In the genomic region with DNA sequence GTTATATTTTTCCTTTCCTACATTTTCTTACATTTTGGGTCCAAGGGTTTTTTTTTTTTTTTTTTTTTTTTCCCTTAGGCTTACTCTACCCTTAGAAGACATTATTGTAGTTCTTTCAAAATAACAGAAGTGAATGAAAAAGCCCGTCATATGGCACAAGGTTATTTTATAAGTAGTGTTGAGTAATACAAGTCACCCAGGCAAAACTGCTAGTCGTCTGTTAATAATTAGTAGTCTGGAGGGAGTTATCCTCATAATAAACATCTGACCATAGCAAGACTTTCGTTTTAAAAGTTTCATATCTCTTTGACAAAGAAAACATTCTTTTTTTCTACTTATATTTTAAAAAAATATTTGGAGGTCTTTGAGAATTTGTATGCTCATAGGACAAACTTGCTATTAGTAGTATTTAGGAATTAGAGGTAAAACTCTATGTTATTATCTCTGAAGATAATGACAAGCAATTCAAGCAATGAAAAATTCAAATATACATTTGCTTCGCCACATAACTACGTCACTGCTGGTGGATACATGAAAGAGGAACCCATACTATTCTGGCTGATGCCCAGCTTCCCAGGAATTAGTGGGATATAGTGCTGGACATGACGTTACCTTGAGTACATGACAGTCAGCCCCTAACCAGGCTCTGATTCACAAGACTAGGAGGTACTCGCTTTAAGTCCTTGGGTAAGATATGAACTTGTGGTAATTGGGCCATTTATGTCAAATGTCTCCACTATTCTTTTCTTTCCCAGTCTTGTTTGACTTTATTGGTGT, we compare ENCODE assay signal across 24 cellular contexts.
DNase-seq lines count a peak whose midpoint lies in the region; ATAC-seq and TF ChIP-seq lines count a peak whose summit lies in the region.
"Had no signal": no experiment of that assay in that cellular context is flagged by ENCODE, and none has a peak within 500 bp of the region (broad histone marks: within the 10 kb centered on the region; RNA-seq: fewer than 3 reads in every experiment).

No MANE protein-coding gene starts in this region.

- no peak for TF ChIP-seq CTCF in IMR-90 (conservative IDR thresholded peaks at IDR 0.05; ENCODE audit: low read depth, low read length)

- H2BK5ac ChIP-seq in IMR-90 (ENCODE audit: low read depth, low read length, poor library complexity, severe bottlenecking), result no peak overlapping the region

- no peaks in the 10 kb centered on the region for H3K9me1 ChIP-seq in IMR-90 (ENCODE audit: insufficient read depth, low read length)

- no peak overlapping the region for H4K5ac ChIP-seq in IMR-90 (ENCODE audit: low read depth, low read length)

- H3K9me3 Mint-ChIP-seq in activated CD8-positive, alpha-beta memory T cell treated with anti-CD3 and anti-CD28 coated beads, Interleukin-2, amount 10 ng/mL, durations not matched to agents 7 days and 5 days (ENCODE audit: low read depth), result no peaks in the 10 kb centered on the region
- H3K9me3 Mint-ChIP-seq: activated naive CD8-positive, alpha-beta T cell treated with anti-CD3 and anti-CD28 coated beads, Interleukin-2, amount 10 ng/mL, durations not matched to agents 7 days and 5 days; brain; effector memory CD8-positive, alpha-beta T cell had no signal

- no peak for TF ChIP-seq RAD21 in IMR-90 (IDR thresholded peaks at IDR 0.05; ENCODE audit: low read length)

- no peak overlapping the region for H3K9ac ChIP-seq in IMR-90 (ENCODE audit: low read depth, low read length)

- no peaks in the 10 kb centered on the region for H3K36me3 ChIP-seq in IMR-90 (ENCODE audit: control insufficient read depth, insufficient read depth, low read length)
- H3K36me3 ChIP-seq: HAP-1, neutrophil had no signal

- BruUV-seq in IMR-90 (replicated peaks; lab: Mats Ljungman, UMichigan), result no TSS peak

- H2BK120ac ChIP-seq in IMR-90 (ENCODE audit: low read depth, low read length), result no peak overlapping the region

- H3K56ac ChIP-seq in IMR-90 (ENCODE audit: extremely low read depth, insufficient read depth, low read length), result no peak overlapping the region

- intact Hi-C loops in IMR-90 (cut with micrococcal nuclease), result no loop called here

- no peaks in the 10 kb centered on the region for H3K4me1 Mint-ChIP-seq in activated CD8-positive, alpha-beta memory T cell treated with anti-CD3 and anti-CD28 coated beads, Interleukin-2, amount 10 ng/mL, durations not matched to agents 7 days and 5 days
- H3K4me1 Mint-ChIP-seq: activated naive CD8-positive, alpha-beta T cell treated with anti-CD3 and anti-CD28 coated beads, Interleukin-2, amount 10 ng/mL, durations not matched to agents 7 days and 5 days; activated T-helper 17 cell treated with anti-CD3 and anti-CD28 coated beads, Interleukin-2, amount 50 U/mL, for 72 hours; brain had no signal

- no peak overlapping the region for H4K91ac ChIP-seq in IMR-90 (ENCODE audit: insufficient read depth, low read depth, low read length)

- peak; percentile 2 for DNase-seq in NCI-H82 (lab: John Stamatoyannopoulos, UW)
- DNase-seq in NCI-H82 treated with DMSO at 0.1 percent for 48 hours (lab: John Stamatoyannopoulos, UW; ENCODE audit: unreplicated experiment), result no peak
- peak; percentile 25 for DNase-seq in IMR-90
- DNase-seq in fibroblast of peridontal ligament (ENCODE audit: extremely low read depth), result peak; percentile 17
- no peak for DNase-seq in SKM-1 (lab: John Stamatoyannopoulos, UW; ENCODE audit: unreplicated experiment)
- DNase-seq in NCI-H1436 treated with DMSO at 0.1 percent for 48 hours (lab: John Stamatoyannopoulos, UW), result no peak
- no peak for DNase-seq in activated CD8-positive, alpha-beta memory T cell treated with anti-CD3 and anti-CD28 coated beads, Interleukin-2, amount 10 ng/mL, durations not matched to agents 7 days and 5 days
- DNase-seq: activated CD4-positive, alpha-beta T cell treated with anti-CD3 and anti-CD28 coated beads for 48 hours; activated naive CD8-positive, alpha-beta T cell treated with anti-CD3 and anti-CD28 coated beads, Interleukin-2, amount 10 ng/mL, durations not matched to agents 7 days and 5 days; effector memory CD8-positive, alpha-beta T cell; GF-D8; NCI-H1092 treated with DMSO at 0.1 percent for 48 hours; NCI-H524 treated with DMSO at 0.1 percent for 48 hours; OCI-M1; SHP77 treated with DMSO at 0.1 percent for 48 hours; stimulated activated CD4-positive, alpha-beta T cell treated with anti-CD3 and anti-CD28 coated beads, Interleukin-12 subunit alpha, Interleukin-12 subunit beta, amount 100 ng/mL, for 4 hours; substantia nigra; T-helper 1 cell had no signal

- H3K4me2 ChIP-seq in IMR-90 (ENCODE audit: low read depth, low read length), result no peak overlapping the region
- H3K4me2 ChIP-seq: hepatocyte had no signal

- CTCF ChIA-PET in IMR-90 (lab: Yijun Ruan, JAX), result no interaction called here
- CTCF ChIA-PET in activated CD8-positive, alpha-beta memory T cell treated with anti-CD3 and anti-CD28 coated beads, Interleukin-2, amount 10 ng/mL, durations not matched to agents 7 days and 5 days (lab: Charles Lee), result no interaction called here

- H3K14ac ChIP-seq in IMR-90 (replicated peaks; ENCODE audit: low read depth, low read length), result no peak overlapping the region

- ATAC-seq in IMR-90 (ENCODE audit: low read depth) (no peak), HG02852 (IDR thresholded peaks at IDR 0.05; ENCODE audit: unreplicated experiment) (no peak)
- ATAC-seq in activated CD8-positive, alpha-beta memory T cell treated with anti-CD3 and anti-CD28 coated beads, Interleukin-2, amount 10 ng/mL, durations not matched to agents 7 days and 5 days, result no peak
- ATAC-seq: activated T-helper 17 cell treated with anti-CD3 and anti-CD28 coated beads, Interleukin-2, amount 50 U/mL, for 72 hours; effector memory CD8-positive, alpha-beta T cell had no signal

- TF ChIP-seq POLR2A in IMR-90 (IDR thresholded peaks at IDR 0.05; ENCODE audit: low read depth, low read length), result no peak

- H2AFZ ChIP-seq in IMR-90 (replicated peaks; ENCODE audit: low read length, poor library complexity), result no peak overlapping the region
- H2AFZ ChIP-seq: hepatocyte had no signal

- no peak overlapping the region for H3K27ac Mint-ChIP-seq in activated CD8-positive, alpha-beta memory T cell treated with anti-CD3 and anti-CD28 coated beads, Interleukin-2, amount 10 ng/mL, durations not matched to agents 7 days and 5 days
- H3K27ac Mint-ChIP-seq: activated naive CD8-positive, alpha-beta T cell treated with anti-CD3 and anti-CD28 coated beads, Interleukin-2, amount 10 ng/mL, durations not matched to agents 7 days and 5 days; activated T-helper 17 cell treated with anti-CD3 and anti-CD28 coated beads, Interleukin-2, amount 50 U/mL, for 72 hours; brain; effector memory CD8-positive, alpha-beta T cell had no signal

- dilution Hi-C loops in IMR-90 (cut with HindIII; ENCODE audit: low sequenced_read_pairs, unreplicated experiment), result no loop called here

- H3K79me1 ChIP-seq in IMR-90 (ENCODE audit: low read depth in 1 of 2, low read length in 2 of 2), result no peaks in the 10 kb centered on the region

- H3K27me3 Mint-ChIP-seq in activated CD8-positive, alpha-beta memory T cell treated with anti-CD3 and anti-CD28 coated beads, Interleukin-2, amount 10 ng/mL, durations not matched to agents 7 days and 5 days, result no peaks in the 10 kb centered on the region
- H3K27me3 Mint-ChIP-seq: activated naive CD8-positive, alpha-beta T cell treated with anti-CD3 and anti-CD28 coated beads, Interleukin-2, amount 10 ng/mL, durations not matched to agents 7 days and 5 days; activated T-helper 17 cell treated with anti-CD3 and anti-CD28 coated beads, Interleukin-2, amount 50 U/mL, for 72 hours; brain; effector memory CD8-positive, alpha-beta T cell had no signal

- H2BK20ac ChIP-seq in IMR-90 (ENCODE audit: low read depth, low read length), result no peak overlapping the region

- H3K36me3 Mint-ChIP-seq in activated CD8-positive, alpha-beta memory T cell treated with anti-CD3 and anti-CD28 coated beads, Interleukin-2, amount 10 ng/mL, durations not matched to agents 7 days and 5 days, result no peaks in the 10 kb centered on the region
- H3K36me3 Mint-ChIP-seq: activated naive CD8-positive, alpha-beta T cell treated with anti-CD3 and anti-CD28 coated beads, Interleukin-2, amount 10 ng/mL, durations not matched to agents 7 days and 5 days had no signal

- H3K23ac ChIP-seq in IMR-90 (ENCODE audit: low read depth, low read length), result no peak overlapping the region

- no peak overlapping the region for H2AK9ac ChIP-seq in IMR-90 (replicated peaks; ENCODE audit: low read depth, low read length, poor library complexity)

- no peak overlapping the region for H3K4ac ChIP-seq in IMR-90 (ENCODE audit: low read depth, low read length)

- no CpG with 5 or more reads among the region's 7 CpGs for WGBS in IMR-90 (ENCODE audit: extremely low coverage in 2 of 2, insufficient read length in 1 of 2), 2 experiments

- no peak overlapping the region for H3K18ac ChIP-seq in IMR-90 (ENCODE audit: low read depth, low read length)

- H4K20me1 ChIP-seq in IMR-90 (ENCODE audit: insufficient read depth, low read length), result no peaks in the 10 kb centered on the region

- no peak overlapping the region for H4K8ac ChIP-seq in IMR-90 (ENCODE audit: low read depth in 2 of 2, low read length in 2 of 2)

- no peak overlapping the region for H3K4me3 Mint-ChIP-seq in activated CD8-positive, alpha-beta memory T cell treated with anti-CD3 and anti-CD28 coated beads, Interleukin-2, amount 10 ng/mL, durations not matched to agents 7 days and 5 days
- H3K4me3 Mint-ChIP-seq: activated naive CD8-positive, alpha-beta T cell treated with anti-CD3 and anti-CD28 coated beads, Interleukin-2, amount 10 ng/mL, durations not matched to agents 7 days and 5 days; activated T-helper 17 cell treated with anti-CD3 and anti-CD28 coated beads, Interleukin-2, amount 50 U/mL, for 72 hours; brain; effector memory CD8-positive, alpha-beta T cell had no signal

- no peaks in the 10 kb centered on the region for H3K4me1 ChIP-seq in IMR-90 (ENCODE audit: control insufficient read depth, insufficient read depth, low read length)
- H3K4me1 ChIP-seq: HAP-1 had no signal

- no peak overlapping the region for H2AK5ac ChIP-seq in IMR-90 (ENCODE audit: low read depth, low read length)

- in situ Hi-C loops in IMR-90 (cut with MboI; ENCODE audit: low sequenced_read_pairs), result no loop called here

- H3K27me3 ChIP-seq in IMR-90 (ENCODE audit: control insufficient read depth, insufficient read depth, low read length), result no peaks in the 10 kb centered on the region
- H3K27me3 ChIP-seq: hepatocyte, neutrophil had no signal

- no peak overlapping the region for H2BK15ac ChIP-seq in IMR-90 (ENCODE audit: low read depth, low read length)

- POLR2A ChIA-PET in IMR-90 (lab: Charles Lee; ENCODE audit: unreplicated experiment), result no interaction called here

- no peak overlapping the region for H3K4me3 ChIP-seq in IMR-90 (ENCODE audit: insufficient read depth, low read depth, low read length)
- H3K4me3 ChIP-seq: HAP-1, hepatocyte had no signal

- H3K9me3 ChIP-seq in IMR-90 (ENCODE audit: control insufficient read depth, insufficient read depth, low read length), result no peaks in the 10 kb centered on the region
- H3K9me3 ChIP-seq: HAP-1, neutrophil had no signal

- H3K27ac ChIP-seq in IMR-90 (ENCODE audit: insufficient read depth, low read length), result no peak overlapping the region
- H3K27ac ChIP-seq: hepatocyte, neutrophil had no signal

Comparison
In these comparisons a context has a peak if more than half of its experiments do, and no peak if none do; other contexts are left out.
1. DNase-seq: peak in NCI-H82 (single experiment), IMR-90 (single experiment) and fibroblast of peridontal ligament (single experiment); none in NCI-H82 treated with DMSO at 0.1 percent for 48 hours (single experiment), SKM-1 (single experiment), NCI-H1436 treated with DMSO at 0.1 percent for 48 hours (single experiment) and activated CD8-positive, alpha-beta memory T cell treated with anti-CD3 and anti-CD28 coated beads, Interleukin-2, amount 10 ng/mL, durations not matched to agents 7 days and 5 days (single experiment).